2 cellular contexts compared by ENCODE assay signal in the genomic region with DNA sequence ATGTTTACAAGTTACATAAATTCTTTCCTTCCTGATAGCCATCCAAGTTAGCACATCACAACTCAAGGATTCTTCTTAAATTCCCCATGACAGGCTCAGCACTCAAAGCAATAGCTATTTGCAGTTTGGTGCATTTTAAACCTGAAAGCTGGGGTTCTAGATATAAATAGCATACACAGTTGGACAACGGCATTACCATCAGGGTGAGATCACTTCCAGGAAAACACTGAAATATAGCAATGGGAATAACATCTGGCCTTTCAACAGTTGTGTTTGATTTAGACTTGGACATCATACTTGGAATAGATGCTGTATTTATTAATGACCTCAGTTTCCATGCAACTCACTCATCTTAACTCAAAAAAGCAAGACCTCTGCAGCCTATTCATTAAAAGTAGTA.
TF ChIP-seq lines count a peak whose summit lies in the region.

No MANE protein-coding gene starts in this region.

TF ChIP-seq in IMR-90, 13 proteins besides CTCF, POLR2A, EP300 and RAD21:
- no peak for TF ChIP-seq MAFK (IDR thresholded peaks at IDR 0.05; ENCODE audit: low read depth, low read length)
TF ChIP-seq in IMR-90: peak in this region for 0.

TF ChIP-seq in endothelial cell of umbilical vein, 7 proteins besides CTCF, POLR2A, EP300 and RAD21:
- TF ChIP-seq EZH2 (IDR thresholded peaks at IDR 0.05; ENCODE audit: borderline replicate concordance, low read depth, low read length, severe bottlenecking): no peak
- TF ChIP-seq GATA2 (IDR thresholded peaks at IDR 0.05; ENCODE audit: insufficient read depth, insufficient read length, low read depth, low read length): no peak
- TF ChIP-seq JUN (IDR thresholded peaks at IDR 0.05; ENCODE audit: borderline replicate concordance, insufficient read depth, insufficient read length, low read depth): no peak
- peak; percentile 27 for TF ChIP-seq FOS (IDR thresholded peaks at IDR 0.05; ENCODE audit: borderline replicate concordance, insufficient read depth, low read length)
- TF ChIP-seq, protein P1, sequence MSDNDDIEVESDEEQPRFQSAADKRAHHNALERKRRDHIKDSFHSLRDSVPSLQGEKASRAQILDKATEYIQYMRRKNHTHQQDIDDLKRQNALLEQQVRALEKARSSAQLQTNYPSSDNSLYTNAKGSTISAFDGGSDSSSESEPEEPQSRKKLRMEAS (IDR thresholded peaks at IDR 0.05; ENCODE audit: insufficient read depth, insufficient read length): no peak
- no peak for TF ChIP-seq POLR2AphosphoS5 (IDR thresholded peaks at IDR 0.05; ENCODE audit: insufficient read depth, low read depth, low read length)
- no peak for TF ChIP-seq MYC (IDR thresholded peaks at IDR 0.05; ENCODE audit: low read depth, low read length)
